ENCODE assay signal across 26 cellular contexts in the genomic region with DNA sequence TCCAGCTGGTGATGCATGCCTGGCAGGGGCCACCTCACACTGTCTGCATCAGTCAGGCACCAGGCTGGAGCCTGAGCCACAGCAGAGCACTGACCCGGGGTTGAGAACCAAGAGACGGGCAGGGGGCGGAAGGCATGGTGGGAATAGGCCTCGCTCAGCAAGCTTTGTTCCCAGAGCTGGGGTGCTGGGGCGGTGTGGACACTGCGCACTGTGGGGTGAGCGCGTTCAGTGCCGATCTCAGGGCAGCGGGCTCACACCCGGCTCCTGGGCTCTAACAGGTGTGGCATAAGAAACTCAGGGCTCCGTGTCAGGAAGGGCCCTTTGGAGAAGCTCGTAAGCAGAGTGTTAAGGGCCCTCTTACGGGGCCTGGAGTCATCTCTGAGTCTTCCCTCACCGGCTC. TPM values are rescaled to one million over a fixed set of nuclear protein-coding genes. Genes with fewer than 3 reads are reported as not detected.
DNase-seq lines count a peak whose midpoint lies in the region; ATAC-seq and TF ChIP-seq lines count a peak whose summit lies in the region.
"Had no signal": no experiment of that assay in that cellular context is flagged by ENCODE, and none has a peak within 500 bp of the region (broad histone marks: within the 10 kb centered on the region; RNA-seq: fewer than 3 reads in every experiment).

No MANE protein-coding gene starts in this region.

- peak overlapping the region; percentile 40 for H3K4me3 Mint-ChIP-seq in T-helper 2 cell treated with Interferon-gamma antibody and Interleukin-4, amounts not matched to agents 5 μg/mL and 100 μg/mL, for 36 hours
- peak overlapping the region in 3 of 8 donors; percentile 38 to 83 (median 50) for H3K4me3 Mint-ChIP-seq in CD4-positive, alpha-beta memory T cell
- H3K4me3 Mint-ChIP-seq in naive thymus-derived CD8-positive, alpha-beta T cell: peak overlapping the region in 5 of 10 donors; percentile 39 to 66 (median 48)
- H3K4me3 Mint-ChIP-seq: CD14-positive monocyte; GM23338; naive B cell; stimulated activated naive B cell treated with anti-CD40 and anti-IgM and Interleukin-4, amounts not matched to agents 10 μg/mL and 1 μg/mL and 100 μg/mL, for 72 hours had no signal

- in situ Hi-C loops in Panc1 (cut with HindIII; ENCODE audit: low pct_unique_long_range_greater_than_20kb, low sequenced_read_pairs): no loop called here
- in situ Hi-C loops in brain microvascular endothelial cell (cut with HindIII; ENCODE audit: low pct_ligation_motif_present, low sequenced_read_pairs): loop anchor here (25.0 kb wide), 2 partner anchors 168 to 343 kb away; no protein-coding TSS in a partner anchor

- intact Hi-C loops in CD4-positive, alpha-beta memory T cell (cut with micrococcal nuclease): loop anchor here (2.0 to 5.0 kb wide), 3 partner anchors 16 to 112 kb away; a partner anchor contains a TSS
- intact Hi-C loops in Panc1 (cut with micrococcal nuclease; ENCODE audit: unreplicated experiment): no loop called here

- ATAC-seq in Panc1: peak; percentile 35
- peak in 1 of 2 donors; percentile 23 for ATAC-seq in naive thymus-derived CD8-positive, alpha-beta T cell
- ATAC-seq in HG02678 (IDR thresholded peaks at IDR 0.05; ENCODE audit: unreplicated experiment): no peak
- ATAC-seq: activated CD4-positive, CD25-positive, alpha-beta regulatory T cell treated with anti-CD3 and anti-CD28 coated beads, Interleukin-2, amount 50 U/mL, for 24 hours; body of pancreas; GM23338; pancreas; stimulated activated naive B cell treated with anti-CD40 and anti-IgM and Interleukin-4, amounts not matched to agents 10 μg/mL and 1 μg/mL and 100 μg/mL, for 72 hours had no signal

- peaks cover 55% of the 10 kb centered on the region for H3K27me3 Mint-ChIP-seq in T-helper 2 cell treated with Interferon-gamma antibody and Interleukin-4, amounts not matched to agents 5 μg/mL and 100 μg/mL, for 36 hours (ENCODE audit: low read depth)
- peaks cover 16% of the 10 kb centered on the region in 2 donors for H3K27me3 Mint-ChIP-seq in CD4-positive, alpha-beta memory T cell
- H3K27me3 Mint-ChIP-seq in naive thymus-derived CD8-positive, alpha-beta T cell: peaks cover 0 to 1% (median 0%) of the 10 kb centered on the region in 5 donors
- H3K27me3 Mint-ChIP-seq: stimulated activated naive B cell treated with anti-CD40 and anti-IgM and Interleukin-4, amounts not matched to agents 10 μg/mL and 1 μg/mL and 100 μg/mL, for 72 hours had no signal

- H3K4me3 ChIP-seq in CD4-positive, alpha-beta memory T cell (ENCODE audit: low read length in 2 of 2): no peak overlapping the region
- H3K4me3 ChIP-seq in Panc1 (ENCODE audit: low read depth in 2 of 2, low read length in 2 of 2): no peak overlapping the region
- H3K4me3 ChIP-seq in brain microvascular endothelial cell (ENCODE audit: low read depth, low read length): no peak overlapping the region
- H3K4me3 ChIP-seq: body of pancreas, dorsolateral prefrontal cortex, GM23338, heart right ventricle, pancreas, suprapubic skin had no signal

- POLR2A ChIA-PET in CD4-positive, alpha-beta memory T cell (lab: Charles Lee; ENCODE audit: partially characterized antibody): interaction anchor here (2.0 kb wide), 1 partner anchor 113 kb away, joined by 7 read pairs; no protein-coding TSS in a partner anchor
- POLR2A ChIA-PET in Panc1 (lab: Charles Lee): no interaction called here
- POLR2A ChIA-PET in naive thymus-derived CD8-positive, alpha-beta T cell (lab: Charles Lee): interaction anchor here (1.0 kb wide), 1 partner anchor 113 kb away, joined by 3 read pairs; no protein-coding TSS in a partner anchor

- no peaks in the 10 kb centered on the region for H3K36me3 Mint-ChIP-seq in T-helper 2 cell treated with Interferon-gamma antibody and Interleukin-4, amounts not matched to agents 5 μg/mL and 100 μg/mL, for 36 hours (ENCODE audit: low read depth)
- H3K36me3 Mint-ChIP-seq in CD4-positive, alpha-beta memory T cell: no peaks in the 10 kb centered on the region
- peaks cover 0 to 3% (median 0%) of the 10 kb centered on the region in 3 donors for H3K36me3 Mint-ChIP-seq in naive thymus-derived CD8-positive, alpha-beta T cell
- H3K36me3 Mint-ChIP-seq: CD14-positive monocyte; naive B cell; stimulated activated naive B cell treated with anti-CD40 and anti-IgM and Interleukin-4, amounts not matched to agents 10 μg/mL and 1 μg/mL and 100 μg/mL, for 72 hours had no signal

- CTCF ChIA-PET in CD4-positive, alpha-beta memory T cell (lab: Charles Lee; ENCODE audit: partially characterized antibody): interaction anchor here (1.9 kb wide), 1 partner anchor 365 kb away, joined by 6 read pairs; no protein-coding TSS in a partner anchor
- CTCF ChIA-PET in Panc1 (lab: Charles Lee): no interaction called here

- no peaks in the 10 kb centered on the region for H3K9me3 Mint-ChIP-seq in T-helper 2 cell treated with Interferon-gamma antibody and Interleukin-4, amounts not matched to agents 5 μg/mL and 100 μg/mL, for 36 hours
- no peaks in the 10 kb centered on the region for H3K9me3 Mint-ChIP-seq in CD4-positive, alpha-beta memory T cell
- no peaks in the 10 kb centered on the region for H3K9me3 Mint-ChIP-seq in naive thymus-derived CD8-positive, alpha-beta T cell
- H3K9me3 Mint-ChIP-seq: CD14-positive monocyte; GM23338; naive B cell; stimulated activated naive B cell treated with anti-CD40 and anti-IgM and Interleukin-4, amounts not matched to agents 10 μg/mL and 1 μg/mL and 100 μg/mL, for 72 hours had no signal

- H3K27ac ChIP-seq in CD4-positive, alpha-beta memory T cell (ENCODE audit: low read depth, low read length): no peak overlapping the region
- H3K27ac ChIP-seq in Panc1 (ENCODE audit: low read length) (no peak overlapping the region), brain microvascular endothelial cell (no peak overlapping the region), substantia nigra (ENCODE audit: low read depth, low read length, poor library complexity, severe bottlenecking) (no peak overlapping the region)
- H3K27ac ChIP-seq: 22Rv1, body of pancreas, dorsolateral prefrontal cortex, heart right ventricle, pancreas, suprapubic skin had no signal

- H3K36me3 ChIP-seq in CD4-positive, alpha-beta memory T cell (ENCODE audit: insufficient read depth, low read length): no peaks in the 10 kb centered on the region
- no peaks in the 10 kb centered on the region for H3K36me3 ChIP-seq in Panc1 (ENCODE audit: control insufficient read depth, insufficient read depth, low read length)
- H3K36me3 ChIP-seq in brain microvascular endothelial cell (replicated peaks): no peaks in the 10 kb centered on the region
- H3K36me3 ChIP-seq: heart right ventricle, pancreas, suprapubic skin had no signal

- H3K9me3 ChIP-seq in CD4-positive, alpha-beta memory T cell (ENCODE audit: control insufficient read depth in 1 of 2, low read length in 2 of 2): no peaks in the 10 kb centered on the region
- H3K9me3 ChIP-seq in Panc1 (ENCODE audit: control insufficient read depth, insufficient read depth, low read depth, low read length): no peaks in the 10 kb centered on the region
- H3K9me3 ChIP-seq: body of pancreas, heart right ventricle, pancreas, SK-N-SH, suprapubic skin had no signal

- H3K4me1 ChIP-seq in CD4-positive, alpha-beta memory T cell (ENCODE audit: insufficient read depth, low read length): peaks cover 24% of the 10 kb centered on the region
- peaks cover 2% of the 10 kb centered on the region for H3K4me1 ChIP-seq in Panc1 (ENCODE audit: control insufficient read depth, insufficient read depth, low read length)
- H3K4me1 ChIP-seq: pancreas, suprapubic skin had no signal

- peaks cover 3% of the 10 kb centered on the region for H3K27me3 ChIP-seq in CD4-positive, alpha-beta memory T cell (ENCODE audit: insufficient read depth, low read length)
- H3K27me3 ChIP-seq in Panc1 (ENCODE audit: control insufficient read depth, insufficient read depth, low read length) (no peaks in the 10 kb centered on the region; the same call in 1 of the 2 replicates), brain microvascular endothelial cell (replicated peaks) (no peaks in the 10 kb centered on the region)
- H3K27me3 ChIP-seq: body of pancreas, dorsolateral prefrontal cortex, heart right ventricle, pancreas, suprapubic skin had no signal

- peaks cover 24% of the 10 kb centered on the region for H3K4me1 Mint-ChIP-seq in T-helper 2 cell treated with Interferon-gamma antibody and Interleukin-4, amounts not matched to agents 5 μg/mL and 100 μg/mL, for 36 hours (ENCODE audit: low read depth)
- peaks cover 10 to 35% (median 25%) of the 10 kb centered on the region in 4 donors for H3K4me1 Mint-ChIP-seq in CD4-positive, alpha-beta memory T cell
- H3K4me1 Mint-ChIP-seq in naive thymus-derived CD8-positive, alpha-beta T cell: peaks cover 29 to 66% (median 37%) of the 10 kb centered on the region in 4 donors
- H3K4me1 Mint-ChIP-seq: CD14-positive monocyte; GM23338; stimulated activated naive B cell treated with anti-CD40 and anti-IgM and Interleukin-4, amounts not matched to agents 10 μg/mL and 1 μg/mL and 100 μg/mL, for 72 hours had no signal

- H3K27ac Mint-ChIP-seq in T-helper 2 cell treated with Interferon-gamma antibody and Interleukin-4, amounts not matched to agents 5 μg/mL and 100 μg/mL, for 36 hours: peak overlapping the region; percentile 52
- peak overlapping the region; percentile 31 to 93 (median 72) for H3K27ac Mint-ChIP-seq in CD4-positive, alpha-beta memory T cell
- H3K27ac Mint-ChIP-seq in naive thymus-derived CD8-positive, alpha-beta T cell: peak overlapping the region in 7 of 10 donors; percentile 56 to 92 (median 82)
- H3K27ac Mint-ChIP-seq: GM23338; stimulated activated naive B cell treated with anti-CD40 and anti-IgM and Interleukin-4, amounts not matched to agents 10 μg/mL and 1 μg/mL and 100 μg/mL, for 72 hours had no signal

- BruUV-seq in Panc1 (replicated peaks; lab: Mats Ljungman, UMichigan): no TSS peak

- no peak for DNase-seq in T-helper 2 cell treated with Interferon-gamma antibody and Interleukin-4, amounts not matched to agents 5 μg/mL and 100 μg/mL, for 36 hours (ENCODE audit: low spot score)
- DNase-seq in T-helper 2 cell (no peak), Panc1 (ENCODE audit: low read depth, low spot score) (no peak), brain microvascular endothelial cell (no peak), substantia nigra (lab: John Stamatoyannopoulos, UW) (no peak)
- no peak for DNase-seq in CD4-positive, alpha-beta memory T cell
- no peak for DNase-seq in naive thymus-derived CD8-positive, alpha-beta T cell
- DNase-seq: body of pancreas; dorsolateral prefrontal cortex; heart right ventricle; KG1; midbrain; NCI-H1417 treated with DMSO at 0.1 percent for 48 hours; NCI-H2029 treated with DMSO at 0.1 percent for 48 hours; NCI-H524 treated with DMSO at 0.1 percent for 48 hours; retina; SK-N-SH; stimulated activated naive B cell treated with anti-CD40 and anti-IgM and Interleukin-4, amounts not matched to agents 10 μg/mL and 1 μg/mL and 100 μg/mL, for 72 hours had no signal

- TF ChIP-seq CTCF in Panc1 (IDR thresholded peaks at IDR 0.05) (no peak), brain microvascular endothelial cell (IDR thresholded peaks at IDR 0.05; ENCODE audit: low read depth, low read length, missing control alignments) (no peak)

RNA-seq across cellular contexts. Expression of a gene that starts 15.7 kb away (rescaled TPM):
- 1 to 10 TPM; 2.1 to 2.2 TPM for total RNA-seq in CD4-positive, alpha-beta memory T cell
- under 1 TPM in 1 of 2 donors, not detected in 1; 0.26 TPM for polyA plus RNA-seq in CD4-positive, alpha-beta memory T cell
- 4.9 TPM for total RNA-seq in Panc1 (2021; ENCODE audit: unreplicated experiment)
- 5.4 TPM for polyA plus RNA-seq in Panc1 (2012; ENCODE audit: insufficient read length)
- 10 to 100 TPM; 14.9 to 15.1 TPM for total RNA-seq in naive thymus-derived CD8-positive, alpha-beta T cell
- polyA plus RNA-seq in naive thymus-derived CD8-positive, alpha-beta T cell: 1 to 10 TPM in 2 of 3 donors, under 1 TPM in 1; 0.39 to 4.4 (median 1.4) TPM
